Comparison of ENCODE assay signal across 12 cellular contexts in genomic region chr9:133705576-133705975, GRCh38.
"Had no signal": no experiment of that assay in that cellular context is flagged by ENCODE, and none has a peak within 500 bp of the region (broad histone marks: within the 10 kb centered on the region; RNA-seq: fewer than 3 reads in every experiment).

No MANE protein-coding gene starts in this region.

- H3K27ac ChIP-seq: esophagus muscularis mucosa, stomach had no signal

- H3K36me3 ChIP-seq: esophagus muscularis mucosa, stomach had no signal

- H3K9me3 Mint-ChIP-seq: activated naive CD8-positive, alpha-beta T cell treated with anti-CD3 and anti-CD28 coated beads, Interleukin-2, amount 10 ng/mL, durations not matched to agents 7 days and 5 days; activated T-cell treated with anti-CD3 and anti-CD28 coated beads, Interleukin-2, amount 50 U/mL, for 24 hours; memory B cell; nephron progenitor cell; T-helper 1 cell treated with Interleukin-12 subunit alpha and Interleukin-12 subunit beta and Interleukin-4 antibody, amounts not matched to agents 30 μg/mL and 1 μg/mL, for 36 hours had no signal

- DNase-seq: activated CD4-positive, alpha-beta T cell treated with anti-CD3 and anti-CD28 coated beads, Interleukin-2, amount 50 U/mL, for 4 hours; activated CD8-positive, alpha-beta memory T cell treated with anti-CD3 and anti-CD28 coated beads, Interleukin-2, amount 10 ng/mL, durations not matched to agents 7 days and 5 days; activated gamma-delta T cell; activated naive CD8-positive, alpha-beta T cell treated with anti-CD3 and anti-CD28 coated beads, Interleukin-2, amount 10 ng/mL, durations not matched to agents 7 days and 5 days; activated T-cell treated with anti-CD3 and anti-CD28 coated beads, Interleukin-2, amount 50 U/mL, for 24 hours; anterior cingulate cortex; stimulated activated CD4-positive, alpha-beta T cell treated with anti-CD3 and anti-CD28 coated beads, Interleukin-4, amount 100 ng/mL, for 4 hours; stomach had no signal

- H3K4me3 ChIP-seq: esophagus muscularis mucosa, stomach had no signal

- H3K9me3 ChIP-seq: esophagus muscularis mucosa, stomach had no signal

- H3K4me3 Mint-ChIP-seq: activated CD8-positive, alpha-beta memory T cell treated with anti-CD3 and anti-CD28 coated beads, Interleukin-2, amount 10 ng/mL, durations not matched to agents 7 days and 5 days; activated naive CD8-positive, alpha-beta T cell treated with anti-CD3 and anti-CD28 coated beads, Interleukin-2, amount 10 ng/mL, durations not matched to agents 7 days and 5 days; activated T-cell treated with anti-CD3 and anti-CD28 coated beads, Interleukin-2, amount 50 U/mL, for 24 hours; memory B cell; T-helper 1 cell treated with Interleukin-12 subunit alpha and Interleukin-12 subunit beta and Interleukin-4 antibody, amounts not matched to agents 30 μg/mL and 1 μg/mL, for 36 hours had no signal

- ATAC-seq: activated CD8-positive, alpha-beta memory T cell treated with anti-CD3 and anti-CD28 coated beads, Interleukin-2, amount 10 ng/mL, durations not matched to agents 7 days and 5 days had no signal

- H3K36me3 Mint-ChIP-seq: activated CD8-positive, alpha-beta memory T cell treated with anti-CD3 and anti-CD28 coated beads, Interleukin-2, amount 10 ng/mL, durations not matched to agents 7 days and 5 days; activated naive CD8-positive, alpha-beta T cell treated with anti-CD3 and anti-CD28 coated beads, Interleukin-2, amount 10 ng/mL, durations not matched to agents 7 days and 5 days; memory B cell had no signal

- H3K27me3 Mint-ChIP-seq: activated naive CD8-positive, alpha-beta T cell treated with anti-CD3 and anti-CD28 coated beads, Interleukin-2, amount 10 ng/mL, durations not matched to agents 7 days and 5 days; activated T-cell treated with anti-CD3 and anti-CD28 coated beads, Interleukin-2, amount 50 U/mL, for 24 hours had no signal

- H3K27ac Mint-ChIP-seq: activated CD8-positive, alpha-beta memory T cell treated with anti-CD3 and anti-CD28 coated beads, Interleukin-2, amount 10 ng/mL, durations not matched to agents 7 days and 5 days; activated naive CD8-positive, alpha-beta T cell treated with anti-CD3 and anti-CD28 coated beads, Interleukin-2, amount 10 ng/mL, durations not matched to agents 7 days and 5 days; activated T-cell treated with anti-CD3 and anti-CD28 coated beads, Interleukin-2, amount 50 U/mL, for 24 hours; memory B cell; nephron progenitor cell; T-helper 1 cell treated with Interleukin-12 subunit alpha and Interleukin-12 subunit beta and Interleukin-4 antibody, amounts not matched to agents 30 μg/mL and 1 μg/mL, for 36 hours had no signal
